ENCODE assay signal across 18 cellular contexts in genomic region chr14:68203871-68204270, GRCh38.
DNase-seq lines count a peak whose midpoint lies in the region; ATAC-seq, FAIRE-seq and TF ChIP-seq lines count a peak whose summit lies in the region.
"Had no signal": no experiment of that assay in that cellular context is flagged by ENCODE, and none has a peak within 500 bp of the region (broad histone marks: within the 10 kb centered on the region; RNA-seq: fewer than 3 reads in every experiment).

No MANE protein-coding gene starts in this region.

- no peak overlapping the region for H2AFZ ChIP-seq in endothelial cell of umbilical vein (ENCODE audit: low read depth, low read length)
- H2AFZ ChIP-seq: GM23248 had no signal

- no peaks in the 10 kb centered on the region for H3K9me1 ChIP-seq in endothelial cell of umbilical vein (replicated peaks; ENCODE audit: control insufficient read depth, extremely low read depth, insufficient read depth, low read length)

- H3K9ac ChIP-seq in endothelial cell of umbilical vein (replicated peaks; ENCODE audit: extremely low read depth, insufficient read depth, low read length): no peak overlapping the region
- H3K9ac ChIP-seq: BLaER1 treated with 17β-estradiol and CSF1 and Interleukin-3, amounts not matched to agents 10 nM and 100 nM; GM23248 had no signal

- FAIRE-seq in GM19239 (lab: Jason Lieb, UNC) (peak; percentile 44), endothelial cell of umbilical vein (lab: Jason Lieb, UNC) (no peak)
- FAIRE-seq: GM12878, HepG2 had no signal

- H3K79me2 ChIP-seq in endothelial cell of umbilical vein (ENCODE audit: control insufficient read depth, insufficient read depth, low read length): no peaks in the 10 kb centered on the region

- H3K27ac ChIP-seq in ascending aorta (peak overlapping the region; percentile 42 to 60), endothelial cell of umbilical vein (ENCODE audit: insufficient read depth, low read depth, low read length) (no peak overlapping the region), esophagus squamous epithelium (no peak overlapping the region)
- H3K27ac ChIP-seq: BLaER1 treated with 17β-estradiol and CSF1 and Interleukin-3, amounts not matched to agents 10 nM and 100 nM; GM23248 had no signal

- intact Hi-C loops in ascending aorta (cut with DNase I): no loop called here
- intact Hi-C loops in endothelial cell of umbilical vein (cut with micrococcal nuclease): no loop called here
- intact Hi-C loops in esophagus squamous epithelium (cut with DNase I): no loop called here

- TF ChIP-seq CTCF in ascending aorta (IDR thresholded peaks at IDR 0.05) (no peak), endothelial cell of umbilical vein (IDR thresholded peaks at IDR 0.05; ENCODE audit: extremely low read depth in 1 of 2, insufficient read depth in 1 of 2, low read depth in 1 of 2, low read length in 2 of 2) (no peak), esophagus squamous epithelium (IDR thresholded peaks at IDR 0.05) (no peak)

- CTCF ChIA-PET in endothelial cell of umbilical vein (lab: Charles Lee): interaction anchor here (1.0 to 1.7 kb wide), 6 partner anchors 12 to 321 kb away, joined by 3 to 5 read pairs (median 4); no protein-coding TSS in a partner anchor

- dilution Hi-C loops in endothelial cell of umbilical vein (cut with MboI; ENCODE audit: extremely low pct_ligation_motif_present, low sequenced_read_pairs): no loop called here

- DNase-seq in GM19239 (ENCODE audit: insufficient read length, low spot score) (no peak), ascending aorta (ENCODE audit: low spot score in 2 of 2) (no peak), endothelial cell of umbilical vein (ENCODE audit: low read depth, low spot score) (peak; percentile 63), stromal cell of bone marrow (ENCODE audit: low read depth) (peak; percentile 38), DMS 273 treated with DMSO at 0.1 percent for 48 hours (lab: John Stamatoyannopoulos, UW) (no peak), esophagus squamous epithelium (lab: John Stamatoyannopoulos, UW) (no peak)
- DNase-seq in central memory CD4-positive, alpha-beta T cell: no peak
- DNase-seq: Calu3; CD8-positive, alpha-beta T cell; DMS53; DND-41; EL; GM23248; HCEC 1CT had no signal

- POLR2A ChIA-PET in endothelial cell of umbilical vein (lab: Charles Lee): no interaction called here

- no TSS peak for BruUV-seq in endothelial cell of umbilical vein (replicated peaks; lab: Mats Ljungman, UMichigan)

- no peak overlapping the region for H3K4me2 ChIP-seq in endothelial cell of umbilical vein (ENCODE audit: insufficient read depth, low read length)
- H3K4me2 ChIP-seq: BLaER1 treated with 17β-estradiol and CSF1 and Interleukin-3, amounts not matched to agents 10 nM and 100 nM had no signal

- H3K27me3 ChIP-seq in ascending aorta (no peaks in the 10 kb centered on the region), endothelial cell of umbilical vein (ENCODE audit: control insufficient read depth in 2 of 2, insufficient read depth in 2 of 2, low read length in 2 of 2) (no peaks in the 10 kb centered on the region), esophagus squamous epithelium (no peaks in the 10 kb centered on the region)
- H3K27me3 ChIP-seq: BLaER1 treated with 17β-estradiol and CSF1 and Interleukin-3, amounts not matched to agents 10 nM and 100 nM had no signal

- ATAC-seq in HG02642 (IDR thresholded peaks at IDR 0.05; ENCODE audit: poor library complexity, unreplicated experiment): no peak
- ATAC-seq: CD8-positive, alpha-beta T cell; GM12878; HepG2 had no signal

- H3K4me3 ChIP-seq in ascending aorta: no peak overlapping the region
- no peak overlapping the region for H3K4me3 ChIP-seq in endothelial cell of umbilical vein (replicated peaks in 1 of 3; ENCODE audit: insufficient read depth in 1 of 3, low read depth in 1 of 3, low read length in 3 of 3)
- no peak overlapping the region for H3K4me3 ChIP-seq in esophagus squamous epithelium
- H3K4me3 ChIP-seq: BLaER1 treated with 17β-estradiol and CSF1 and Interleukin-3, amounts not matched to agents 10 nM and 100 nM; GM12878; GM23248 had no signal

- TF ChIP-seq POLR2A in endothelial cell of umbilical vein (IDR thresholded peaks at IDR 0.05; ENCODE audit: low read depth, low read length) (no peak), esophagus squamous epithelium (IDR thresholded peaks at IDR 0.05) (no peak)

- H4K20me1 ChIP-seq in endothelial cell of umbilical vein (replicated peaks; ENCODE audit: control insufficient read depth, extremely low read depth, insufficient read depth, low read length): no peaks in the 10 kb centered on the region
- H4K20me1 ChIP-seq: BLaER1 treated with 17β-estradiol and CSF1 and Interleukin-3, amounts not matched to agents 10 nM and 100 nM had no signal

- no peaks in the 10 kb centered on the region for H3K36me3 ChIP-seq in ascending aorta
- no peaks in the 10 kb centered on the region for H3K36me3 ChIP-seq in endothelial cell of umbilical vein (ENCODE audit: control insufficient read depth in 2 of 2, extremely low read depth in 1 of 2, insufficient read depth in 2 of 2, low read length in 2 of 2)
- H3K36me3 ChIP-seq in esophagus squamous epithelium: no peaks in the 10 kb centered on the region
- H3K36me3 ChIP-seq: BLaER1 treated with 17β-estradiol and CSF1 and Interleukin-3, amounts not matched to agents 10 nM and 100 nM had no signal

- H3K9me3 ChIP-seq in ascending aorta (no peaks in the 10 kb centered on the region), endothelial cell of umbilical vein (replicated peaks; ENCODE audit: control insufficient read depth, insufficient read depth, low read length) (no peaks in the 10 kb centered on the region), esophagus squamous epithelium (no peaks in the 10 kb centered on the region)
- H3K9me3 ChIP-seq: BLaER1 treated with 17β-estradiol and CSF1 and Interleukin-3, amounts not matched to agents 10 nM and 100 nM had no signal

- H3K4me1 ChIP-seq in ascending aorta (peaks cover 21 to 31% of the 10 kb centered on the region in 2 donors), endothelial cell of umbilical vein (ENCODE audit: control insufficient read depth, extremely low read depth, insufficient read depth, low read length) (peaks cover 17% of the 10 kb centered on the region), esophagus squamous epithelium (peaks cover 6 to 22% (median 7%) of the 10 kb centered on the region in 3 donors)

TF ChIP-seq in endothelial cell of umbilical vein, 7 proteins besides CTCF, POLR2A, EP300 and RAD21:
- TF ChIP-seq POLR2AphosphoS5 (IDR thresholded peaks at IDR 0.05; ENCODE audit: insufficient read depth, low read depth, low read length) (no peak), MAX (IDR thresholded peaks at IDR 0.05; ENCODE audit: insufficient read depth, insufficient read length) (no peak), MYC (IDR thresholded peaks at IDR 0.05; ENCODE audit: low read depth, low read length) (no peak), JUN (IDR thresholded peaks at IDR 0.05; ENCODE audit: borderline replicate concordance, insufficient read depth, insufficient read length, low read depth) (no peak), EZH2 (IDR thresholded peaks at IDR 0.05; ENCODE audit: borderline replicate concordance, low read depth, low read length, severe bottlenecking) (no peak)

Comparison
In these comparisons a context has a peak if more than half of its experiments do, and no peak if none do; other contexts are left out.
1. DNase-seq: peak in endothelial cell of umbilical vein (single experiment) and stromal cell of bone marrow (single experiment); none in GM19239 (single experiment), ascending aorta (0 of 2), DMS 273 treated with DMSO at 0.1 percent for 48 hours (single experiment), esophagus squamous epithelium (single experiment) and central memory CD4-positive, alpha-beta T cell (single experiment).
2. H3K27ac ChIP-seq: peak in ascending aorta (2 of 2); none in endothelial cell of umbilical vein (single experiment) and esophagus squamous epithelium (0 of 4).